ENCODE assay signal across 8 cellular contexts in the genomic region with DNA sequence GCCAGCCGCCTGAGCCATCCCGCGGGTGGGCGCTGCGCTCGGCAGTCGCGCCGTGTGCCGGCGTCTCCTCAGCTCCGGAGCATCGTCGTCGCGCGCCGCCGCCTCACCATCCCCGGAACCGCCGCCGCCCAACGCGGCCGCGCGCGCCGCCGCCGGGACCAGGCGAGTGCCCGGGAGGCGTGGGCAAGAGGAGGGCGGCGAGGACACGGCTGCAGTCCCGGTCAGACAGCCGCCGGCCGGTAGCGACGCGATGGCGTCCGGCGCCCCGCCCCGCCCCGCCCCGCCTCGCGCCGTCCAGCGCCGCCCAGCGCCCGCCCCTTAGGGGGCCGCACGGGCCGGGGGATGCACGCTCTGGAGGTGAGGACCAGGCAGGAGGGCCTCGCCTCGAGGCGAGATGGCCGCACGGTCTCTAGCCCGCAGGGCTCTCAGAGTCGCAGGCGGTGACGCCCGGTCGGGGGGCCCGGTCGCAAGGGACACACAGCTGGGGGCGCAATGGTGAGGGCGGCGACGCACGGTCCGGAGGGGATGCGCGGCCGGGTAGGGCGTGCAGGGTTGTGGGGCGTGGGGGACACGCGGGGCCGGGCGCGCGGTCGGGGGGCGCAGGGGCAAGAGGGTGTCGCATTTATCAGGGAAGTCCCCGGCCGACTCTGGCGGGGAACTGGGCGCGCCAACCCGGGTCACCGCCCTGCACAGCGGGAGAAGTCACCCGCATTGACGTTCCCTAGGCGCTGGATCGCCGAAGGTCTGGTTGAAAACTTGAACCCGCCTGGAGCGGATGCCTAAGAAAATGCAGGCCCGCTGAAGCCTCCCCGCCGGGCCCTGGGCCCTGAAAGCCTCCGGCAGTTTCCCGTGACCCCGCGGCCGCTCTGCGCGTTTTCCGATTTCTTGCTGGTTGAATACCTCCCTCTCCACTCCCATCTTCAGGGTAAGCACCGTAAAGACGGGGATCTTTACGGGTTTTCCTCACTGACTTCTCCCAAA. TPM values are rescaled to one million over a fixed set of nuclear protein-coding genes. Genes with fewer than 3 reads are reported as not detected.
DNase-seq lines count a peak whose midpoint lies in the region; ATAC-seq and TF ChIP-seq lines count a peak whose summit lies in the region.

Gene SPIRE1, minus strand, starts transcription at position 259 of the 981 bp plus-strand sequence. Its CDS starts 241 bp downstream, at position 18.

- no peak for TF ChIP-seq CTCF in lower lobe of right lung (IDR thresholded peaks at IDR 0.05)

- no peaks in the 10 kb centered on the region for H3K9me3 ChIP-seq in lower lobe of right lung

- no peaks in the 10 kb centered on the region for H3K36me3 ChIP-seq in lower lobe of right lung

- peak within 1 kb of the TSS; percentile 79 for H3K4me3 ChIP-seq in lower lobe of right lung

- intact Hi-C loops in lower lobe of right lung (cut with DNase I) = no loop called here

- DNase-seq in DMS 273 (lab: John Stamatoyannopoulos, UW; ENCODE audit: unreplicated experiment) (peak; percentile 82), DMS 273 treated with DMSO at 0.1 percent for 48 hours (lab: John Stamatoyannopoulos, UW) (no peak), NCI-H2171 treated with DMSO at 0.1 percent for 48 hours (lab: John Stamatoyannopoulos, UW) (peak; percentile 33), lower lobe of right lung (peak; percentile 86)
- peak; percentile 9 to 16 for DNase-seq in activated CD4-positive, alpha-beta T cell treated with anti-CD3 and anti-CD28 coated beads, Interleukin-2, amount 50 U/mL, for 4 hours
- DNase-seq in effector CD4-positive, alpha-beta T cell = peak; percentile 8
- peak; percentile 37 for DNase-seq in stimulated activated CD8-positive, alpha-beta memory T cell treated with anti-CD3 and anti-CD28 coated beads, Interleukin-12 subunit alpha, Interleukin-12 subunit beta, amount 100 ng/mL, for 4 hours (ENCODE audit: low read depth)

- peak within 1 kb of the TSS; percentile 96 for H3K27ac ChIP-seq in lower lobe of right lung

- ATAC-seq in HG02571 (IDR thresholded peaks at IDR 0.05; ENCODE audit: unreplicated experiment) (peak; percentile 76), lower lobe of right lung (peak; percentile 91 to 93)

- peaks cover 27% of the 10 kb centered on the region for H3K4me1 ChIP-seq in lower lobe of right lung

- H3K27me3 ChIP-seq in lower lobe of right lung (ENCODE audit: low read depth) = no peaks in the 10 kb centered on the region

RNA-seq across cellular contexts. Expression of gene SPIRE1, which starts in this region (rescaled TPM):
- total RNA-seq in lower lobe of right lung = 42.1 TPM
